ENCODE assay signal across 2 cellular contexts in the genomic region with DNA sequence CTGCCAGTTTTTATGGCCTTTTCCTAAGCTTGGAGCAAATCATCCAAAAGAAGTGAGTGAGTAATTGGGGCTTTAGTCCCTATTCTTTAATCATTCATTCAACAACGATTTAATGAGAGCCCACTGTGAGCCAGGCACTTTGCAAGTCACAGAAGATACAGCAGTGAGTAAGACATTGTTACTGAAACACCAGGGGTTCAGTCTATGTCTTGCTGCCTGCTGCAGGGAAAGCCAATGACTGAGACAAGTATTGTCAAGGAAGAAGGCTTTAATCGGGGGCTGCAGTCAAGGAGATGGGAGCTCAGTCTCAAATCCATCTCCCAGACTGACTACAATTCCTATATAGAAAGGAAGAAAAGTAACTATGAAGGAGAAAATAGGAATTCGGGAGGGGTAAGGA.
A peak's percentile ranks its signal among the peaks of the same experiment; 100 is the strongest.
TF ChIP-seq lines count a peak whose summit lies in the region.

No MANE protein-coding gene starts in this region.

TF ChIP-seq in GM23338, 12 proteins besides CTCF, POLR2A, EP300 and RAD21 (continued from another document):
- TF ChIP-seq, protein P1, sequence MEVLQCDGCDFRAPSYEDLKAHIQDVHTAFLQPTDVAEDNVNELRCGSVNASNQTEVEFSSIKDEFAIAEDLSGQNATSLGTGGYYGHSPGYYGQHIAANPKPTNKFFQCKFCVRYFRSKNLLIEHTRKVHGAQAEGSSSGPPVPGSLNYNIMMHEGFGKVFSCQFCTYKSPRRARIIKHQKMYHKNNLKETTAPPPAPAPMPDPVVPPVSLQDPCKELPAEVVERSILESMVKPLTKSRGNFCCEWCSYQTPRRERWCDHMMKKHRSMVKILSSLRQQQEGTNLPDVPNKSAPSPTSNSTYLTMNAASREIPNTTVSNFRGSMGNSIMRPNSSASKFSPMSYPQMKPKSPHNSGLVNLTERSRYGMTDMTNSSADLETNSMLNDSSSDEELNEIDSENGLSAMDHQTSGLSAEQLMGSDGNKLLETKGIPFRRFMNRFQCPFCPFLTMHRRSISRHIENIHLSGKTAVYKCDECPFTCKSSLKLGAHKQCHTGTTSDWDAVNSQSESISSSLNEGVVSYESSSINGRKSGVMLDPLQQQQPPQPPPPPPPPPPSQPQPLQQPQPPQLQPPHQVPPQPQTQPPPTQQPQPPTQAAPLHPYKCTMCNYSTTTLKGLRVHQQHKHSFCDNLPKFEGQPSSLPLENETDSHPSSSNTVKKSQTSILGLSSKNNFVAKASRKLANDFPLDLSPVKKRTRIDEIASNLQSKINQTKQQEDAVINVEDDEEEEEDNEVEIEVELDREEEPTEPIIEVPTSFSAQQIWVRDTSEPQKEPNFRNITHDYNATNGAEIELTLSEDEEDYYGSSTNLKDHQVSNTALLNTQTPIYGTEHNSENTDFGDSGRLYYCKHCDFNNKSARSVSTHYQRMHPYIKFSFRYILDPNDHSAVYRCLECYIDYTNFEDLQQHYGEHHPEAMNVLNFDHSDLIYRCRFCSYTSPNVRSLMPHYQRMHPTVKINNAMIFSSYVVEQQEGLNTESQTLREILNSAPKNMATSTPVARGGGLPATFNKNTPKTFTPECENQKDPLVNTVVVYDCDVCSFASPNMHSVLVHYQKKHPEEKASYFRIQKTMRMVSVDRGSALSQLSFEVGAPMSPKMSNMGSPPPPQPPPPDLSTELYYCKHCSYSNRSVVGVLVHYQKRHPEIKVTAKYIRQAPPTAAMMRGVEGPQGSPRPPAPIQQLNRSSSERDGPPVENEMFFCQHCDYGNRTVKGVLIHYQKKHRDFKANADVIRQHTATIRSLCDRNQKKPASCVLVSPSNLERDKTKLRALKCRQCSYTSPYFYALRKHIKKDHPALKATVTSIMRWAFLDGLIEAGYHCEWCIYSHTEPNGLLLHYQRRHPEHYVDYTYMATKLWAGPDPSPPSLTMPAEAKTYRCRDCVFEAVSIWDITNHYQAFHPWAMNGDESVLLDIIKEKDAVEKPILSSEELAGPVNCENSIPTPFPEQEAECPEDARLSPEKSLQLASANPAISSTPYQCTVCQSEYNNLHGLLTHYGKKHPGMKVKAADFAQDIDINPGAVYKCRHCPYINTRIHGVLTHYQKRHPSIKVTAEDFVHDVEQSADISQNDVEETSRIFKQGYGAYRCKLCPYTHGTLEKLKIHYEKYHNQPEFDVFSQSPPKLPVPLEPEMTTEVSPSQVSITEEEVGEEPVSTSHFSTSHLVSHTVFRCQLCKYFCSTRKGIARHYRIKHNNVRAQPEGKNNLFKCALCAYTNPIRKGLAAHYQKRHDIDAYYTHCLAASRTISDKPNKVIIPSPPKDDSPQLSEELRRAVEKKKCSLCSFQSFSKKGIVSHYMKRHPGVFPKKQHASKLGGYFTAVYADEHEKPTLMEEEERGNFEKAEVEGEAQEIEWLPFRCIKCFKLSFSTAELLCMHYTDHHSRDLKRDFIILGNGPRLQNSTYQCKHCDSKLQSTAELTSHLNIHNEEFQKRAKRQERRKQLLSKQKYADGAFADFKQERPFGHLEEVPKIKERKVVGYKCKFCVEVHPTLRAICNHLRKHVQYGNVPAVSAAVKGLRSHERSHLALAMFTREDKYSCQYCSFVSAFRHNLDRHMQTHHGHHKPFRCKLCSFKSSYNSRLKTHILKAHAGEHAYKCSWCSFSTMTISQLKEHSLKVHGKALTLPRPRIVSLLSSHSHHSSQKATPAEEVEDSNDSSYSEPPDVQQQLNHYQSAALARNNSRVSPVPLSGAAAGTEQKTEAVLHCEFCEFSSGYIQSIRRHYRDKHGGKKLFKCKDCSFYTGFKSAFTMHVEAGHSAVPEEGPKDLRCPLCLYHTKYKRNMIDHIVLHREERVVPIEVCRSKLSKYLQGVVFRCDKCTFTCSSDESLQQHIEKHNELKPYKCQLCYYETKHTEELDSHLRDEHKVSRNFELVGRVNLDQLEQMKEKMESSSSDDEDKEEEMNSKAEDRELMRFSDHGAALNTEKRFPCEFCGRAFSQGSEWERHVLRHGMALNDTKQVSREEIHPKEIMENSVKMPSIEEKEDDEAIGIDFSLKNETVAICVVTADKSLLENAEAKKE (CRISPR knock-in tag; IDR thresholded peaks at IDR 0.05), result peak; percentile 59; the same call in 1 of the 2 replicates

TF ChIP-seq in WTC11, 78 proteins besides CTCF, POLR2A, EP300 and RAD21 (continued from another document):
- TF ChIP-seq, protein P2, sequence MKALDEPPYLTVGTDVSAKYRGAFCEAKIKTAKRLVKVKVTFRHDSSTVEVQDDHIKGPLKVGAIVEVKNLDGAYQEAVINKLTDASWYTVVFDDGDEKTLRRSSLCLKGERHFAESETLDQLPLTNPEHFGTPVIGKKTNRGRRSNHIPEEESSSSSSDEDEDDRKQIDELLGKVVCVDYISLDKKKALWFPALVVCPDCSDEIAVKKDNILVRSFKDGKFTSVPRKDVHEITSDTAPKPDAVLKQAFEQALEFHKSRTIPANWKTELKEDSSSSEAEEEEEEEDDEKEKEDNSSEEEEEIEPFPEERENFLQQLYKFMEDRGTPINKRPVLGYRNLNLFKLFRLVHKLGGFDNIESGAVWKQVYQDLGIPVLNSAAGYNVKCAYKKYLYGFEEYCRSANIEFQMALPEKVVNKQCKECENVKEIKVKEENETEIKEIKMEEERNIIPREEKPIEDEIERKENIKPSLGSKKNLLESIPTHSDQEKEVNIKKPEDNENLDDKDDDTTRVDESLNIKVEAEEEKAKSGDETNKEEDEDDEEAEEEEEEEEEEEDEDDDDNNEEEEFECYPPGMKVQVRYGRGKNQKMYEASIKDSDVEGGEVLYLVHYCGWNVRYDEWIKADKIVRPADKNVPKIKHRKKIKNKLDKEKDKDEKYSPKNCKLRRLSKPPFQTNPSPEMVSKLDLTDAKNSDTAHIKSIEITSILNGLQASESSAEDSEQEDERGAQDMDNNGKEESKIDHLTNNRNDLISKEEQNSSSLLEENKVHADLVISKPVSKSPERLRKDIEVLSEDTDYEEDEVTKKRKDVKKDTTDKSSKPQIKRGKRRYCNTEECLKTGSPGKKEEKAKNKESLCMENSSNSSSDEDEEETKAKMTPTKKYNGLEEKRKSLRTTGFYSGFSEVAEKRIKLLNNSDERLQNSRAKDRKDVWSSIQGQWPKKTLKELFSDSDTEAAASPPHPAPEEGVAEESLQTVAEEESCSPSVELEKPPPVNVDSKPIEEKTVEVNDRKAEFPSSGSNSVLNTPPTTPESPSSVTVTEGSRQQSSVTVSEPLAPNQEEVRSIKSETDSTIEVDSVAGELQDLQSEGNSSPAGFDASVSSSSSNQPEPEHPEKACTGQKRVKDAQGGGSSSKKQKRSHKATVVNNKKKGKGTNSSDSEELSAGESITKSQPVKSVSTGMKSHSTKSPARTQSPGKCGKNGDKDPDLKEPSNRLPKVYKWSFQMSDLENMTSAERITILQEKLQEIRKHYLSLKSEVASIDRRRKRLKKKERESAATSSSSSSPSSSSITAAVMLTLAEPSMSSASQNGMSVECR (CRISPR knock-in tag; IDR thresholded peaks at IDR 0.05; ENCODE audit: borderline replicate concordance), result no peak
- TF ChIP-seq ETV6 (CRISPR knock-in tag; IDR thresholded peaks at IDR 0.05), result no peak
- TF ChIP-seq NR1H2 (CRISPR knock-in tag; IDR thresholded peaks at IDR 0.05), result no peak
- TF ChIP-seq ZNF671 (CRISPR knock-in tag; IDR thresholded peaks at IDR 0.05), result no peak
